Comparison of ENCODE assay signal across 12 cellular contexts in the genomic region with DNA sequence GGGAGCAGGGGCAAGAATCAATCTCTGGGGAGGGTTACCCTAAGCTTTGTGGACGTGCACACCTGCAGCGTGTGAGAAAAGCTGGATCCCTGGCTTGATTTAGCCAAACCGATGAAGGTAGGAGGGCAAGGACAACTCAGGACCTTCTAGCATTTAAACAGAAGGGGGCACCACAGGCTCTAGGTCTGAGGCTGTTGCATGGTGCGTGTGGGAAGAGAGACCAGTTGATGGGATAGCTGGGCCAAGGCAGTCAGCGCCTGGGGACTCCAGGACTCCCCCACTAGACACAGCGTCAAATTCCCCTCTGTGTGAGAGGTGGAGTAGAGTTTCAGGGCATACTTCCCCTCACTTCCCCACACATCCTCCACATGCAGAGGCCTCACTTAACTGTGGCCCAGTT. TPM values are rescaled to one million over a fixed set of nuclear protein-coding genes. Genes with fewer than 3 reads are reported as not detected.
DNase-seq lines count a peak whose midpoint lies in the region; ATAC-seq and TF ChIP-seq lines count a peak whose summit lies in the region.
"Had no signal": no experiment of that assay in that cellular context is flagged by ENCODE, and none has a peak within 500 bp of the region (broad histone marks: within the 10 kb centered on the region; RNA-seq: fewer than 3 reads in every experiment).

No MANE protein-coding gene starts in this region.

- no peaks in the 10 kb centered on the region for H3K9me3 ChIP-seq in BE2C
- H3K9me3 ChIP-seq in RWPE2 (ENCODE audit: severe bottlenecking), result no peaks in the 10 kb centered on the region

- H3K27ac ChIP-seq in RWPE2 (ENCODE audit: poor library complexity, severe bottlenecking), result no peak overlapping the region

- TF ChIP-seq CTCF in BE2C (IDR thresholded peaks at IDR 0.05; ENCODE audit: low read depth, low read length) (peak; percentile 55), RWPE2 (IDR thresholded peaks at IDR 0.05; ENCODE audit: poor library complexity, severe bottlenecking) (no peak)

- ATAC-seq in GM21786 (IDR thresholded peaks at IDR 0.05; ENCODE audit: unreplicated experiment) (peak; percentile 31), RWPE2 (ENCODE audit: low read depth) (0 out of 3 replicates have a peak, but pooled peaks have one; percentile 25), GM18520 (IDR thresholded peaks at IDR 0.05; ENCODE audit: unreplicated experiment) (no peak)
- ATAC-seq: activated CD4-positive, CD25-positive, alpha-beta regulatory T cell treated with anti-CD3 and anti-CD28 coated beads, Interleukin-2, amount 50 U/mL, for 24 hours; left colon had no signal

- no peaks in the 10 kb centered on the region for H3K36me3 ChIP-seq in BE2C
- H3K36me3 ChIP-seq in RWPE2 (ENCODE audit: low read depth), result no peaks in the 10 kb centered on the region

- H3K27me3 ChIP-seq in BE2C, result no peaks in the 10 kb centered on the region
- H3K27me3 ChIP-seq in RWPE2 (ENCODE audit: insufficient read depth, poor library complexity, severe bottlenecking), result peaks cover 14% of the 10 kb centered on the region

- H3K4me3 ChIP-seq in BE2C (ENCODE audit: low read depth, low read length) (no peak overlapping the region), RWPE2 (ENCODE audit: severe bottlenecking) (no peak overlapping the region)

- H3K4me1 ChIP-seq in BE2C (no peaks in the 10 kb centered on the region), RWPE2 (ENCODE audit: insufficient read depth, poor library complexity, severe bottlenecking) (no peaks in the 10 kb centered on the region)

- DNase-seq in BE2C (peak; percentile 42), RWPE2 (ENCODE audit: low spot score) (no peak), iPS-NIHi11 (ENCODE audit: low spot score) (peak; percentile 23), cortex of kidney (lab: John Stamatoyannopoulos, UW) (no peak), NCI-H2196 treated with DMSO at 0.1 percent for 48 hours (lab: John Stamatoyannopoulos, UW; ENCODE audit: unreplicated experiment) (no peak), SKM-1 (lab: John Stamatoyannopoulos, UW; ENCODE audit: unreplicated experiment) (no peak)
- DNase-seq: left colon; NCI-H187; stimulated activated CD4-positive, alpha-beta T cell treated with anti-CD3 and anti-CD28 coated beads, Interleukin-2, amount 100 ng/mL, for 24 hours had no signal

RNA-seq across cellular contexts. Expression of a gene that starts 4.3 kb away (rescaled TPM):
- polyA plus RNA-seq in BE2C (2012; ENCODE audit: insufficient read depth, insufficient read length, low read depth), result 0.28 TPM

RNA-seq across cellular contexts. Expression of a gene that starts 56.6 kb away (rescaled TPM):
- not detected for polyA plus RNA-seq in BE2C (2012; ENCODE audit: insufficient read depth, insufficient read length, low read depth)

Comparison
In these comparisons a context has a peak if more than half of its experiments do, and no peak if none do; other contexts are left out.
1. DNase-seq: peak in BE2C (single experiment) and iPS-NIHi11 (single experiment); none in RWPE2 (single experiment), cortex of kidney (single experiment), NCI-H2196 treated with DMSO at 0.1 percent for 48 hours (single experiment) and SKM-1 (single experiment).